ENCODE assay signal across 8 cellular contexts in the genomic region with DNA sequence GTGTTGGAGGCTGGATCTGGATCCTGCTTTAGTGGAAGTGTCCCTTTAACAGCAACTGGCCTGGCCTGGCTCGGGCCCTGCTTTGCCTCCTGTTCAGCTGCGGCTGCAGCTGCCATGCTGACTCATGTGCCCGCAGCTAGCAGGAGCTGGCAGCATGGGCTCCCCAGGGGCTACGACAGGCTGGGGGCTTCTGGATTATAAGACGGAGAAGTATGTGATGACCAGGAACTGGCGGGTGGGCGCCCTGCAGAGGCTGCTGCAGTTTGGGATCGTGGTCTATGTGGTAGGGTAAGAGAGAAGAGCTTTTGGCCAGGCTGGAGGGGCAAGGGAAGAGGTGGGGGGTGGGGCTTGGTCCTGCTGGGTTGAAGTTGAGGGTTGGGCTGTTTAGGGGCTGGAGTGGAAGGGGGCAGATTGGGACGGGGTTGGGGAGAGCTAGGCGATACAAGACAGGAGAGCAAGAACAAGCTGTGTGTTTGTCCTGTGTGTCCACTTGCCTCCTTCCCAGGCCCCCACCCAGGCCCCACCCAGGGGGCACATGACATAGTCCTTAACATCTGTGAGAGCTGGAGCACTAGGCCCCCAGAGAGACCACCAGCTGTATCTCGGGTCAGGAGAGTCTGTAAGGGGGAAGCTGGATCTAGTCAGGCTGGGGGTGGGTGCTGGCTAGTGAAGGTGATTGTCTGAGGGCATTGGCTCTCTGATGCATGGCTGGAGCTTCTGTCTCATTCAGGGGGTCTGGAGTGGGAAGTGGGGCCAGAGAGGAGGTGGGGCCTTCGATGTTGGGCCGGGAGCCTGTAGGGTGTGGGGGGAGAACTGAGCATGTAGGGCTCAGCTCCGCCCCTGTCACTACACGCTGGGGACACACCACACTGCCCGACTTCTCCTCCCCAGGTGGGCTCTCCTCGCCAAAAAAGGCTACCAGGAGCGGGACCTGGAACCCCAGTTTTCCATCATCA. TPM values are rescaled to one million over a fixed set of nuclear protein-coding genes. Genes with fewer than 3 reads are reported as not detected.
DNase-seq lines count a peak whose midpoint lies in the region; ATAC-seq, FAIRE-seq and TF ChIP-seq lines count a peak whose summit lies in the region.

A gene (plus strand): TSS at position 115 of the 956 bp plus-strand sequence. CDS start 10 bp downstream, at position 125.

- POLR2A ChIA-PET in activated CD4-positive, alpha-beta T cell treated with anti-CD3 and anti-CD28 coated beads, Interleukin-2, amount 10 ng/mL, durations not matched to agents 7 days and 5 days (lab: Charles Lee) = interaction anchor here (0.6 kb wide), 1 partner anchor 60 kb away, joined by 8 read pairs; no protein-coding TSS in a partner anchor
- POLR2A ChIA-PET in GM12878 (lab: Charles Lee) (no interaction called here), HepG2 (lab: Yijun Ruan, JAX) (interaction anchor here (1.1 to 3.4 kb wide), 6 partner anchors 12 to 65 kb away, joined by 3 to 31 read pairs (median 5); a partner anchor contains a TSS)

- H3K27ac ChIP-seq in GM12878 (ENCODE audit: control insufficient read depth, insufficient read depth) = no peak within 1 kb of the TSS
- H3K27ac ChIP-seq in HepG2 (ENCODE audit: extremely low read length, insufficient read depth, low read length) = no peak within 1 kb of the TSS

- H2AFZ ChIP-seq in GM12878 (ENCODE audit: control insufficient read depth, low read depth, low read length) (no peak within 1 kb of the TSS; the same call in 1 of the 2 replicates), HepG2 (ENCODE audit: low read length) (no peak within 1 kb of the TSS)

- peak within 1 kb of the TSS; percentile 78 for H3K27ac Mint-ChIP-seq in activated CD4-positive, alpha-beta T cell treated with anti-CD3 and anti-CD28 coated beads, Interleukin-2, amount 10 ng/mL, durations not matched to agents 7 days and 5 days
- peak within 1 kb of the TSS; percentile 80 for H3K27ac Mint-ChIP-seq in type B pancreatic cell

- TF ChIP-seq CTCF in GM12878 (IDR thresholded peaks at IDR 0.05 in 2 of 3, conservative IDR thresholded peaks at IDR 0.05 in 1 of 3; ENCODE audit: control insufficient read depth in 2 of 3, extremely low read depth in 1 of 3, insufficient read depth in 1 of 3, low read depth in 3 of 3, low read length in 3 of 3) (no peak), HepG2 (CRISPR knock-in tag; IDR thresholded peaks at IDR 0.05) (no peak), type B pancreatic cell (conservative IDR thresholded peaks at IDR 0.05) (no peak)

- BruUV-seq in GM12878 (replicated peaks; lab: Mats Ljungman, UMichigan) (no TSS peak), HepG2 (replicated peaks; lab: Mats Ljungman, UMichigan) (no TSS peak)

- H3K4me2 ChIP-seq in GM12878 (ENCODE audit: control insufficient read depth, insufficient read depth) = peak within 1 kb of the TSS; percentile 76
- H3K4me2 ChIP-seq in HepG2 (ENCODE audit: low read depth, low read length) = peak within 1 kb of the TSS; percentile 85

- 45% methylated on average over 18 of the region's 18 CpGs for WGBS in GM12878 (ENCODE audit: insufficient coverage, insufficient replicate concordance, low lambda C conversion rate, missing lambda C conversion rate)
- WGBS in HepG2 (ENCODE audit: low lambda C conversion rate) = 35% methylated on average over 10 of the region's 18 CpGs

- TF ChIP-seq RAD21 in GM12878 (IDR thresholded peaks at IDR 0.05; ENCODE audit: insufficient read depth, low read depth, low read length) = no peak
- TF ChIP-seq RAD21 in HepG2 (CRISPR knock-in tag; IDR thresholded peaks at IDR 0.05) = no peak

- SMC1A ChIA-PET in GM12878 (lab: Charles Lee; ENCODE audit: uncharacterized antibody, unreplicated experiment) = interaction anchor here (1.1 kb wide), 1 partner anchor 12 kb away, joined by 3 read pairs; no protein-coding TSS in a partner anchor

- peaks cover 16% of the 10 kb centered on the region for H3K4me1 Mint-ChIP-seq in activated CD4-positive, alpha-beta T cell treated with anti-CD3 and anti-CD28 coated beads, Interleukin-2, amount 10 ng/mL, durations not matched to agents 7 days and 5 days
- H3K4me1 Mint-ChIP-seq in type B pancreatic cell (ENCODE audit: unreplicated experiment) = peaks cover 22% of the 10 kb centered on the region

- TF ChIP-seq POLR2A in GM12878 (IDR thresholded peaks at IDR 0.05; ENCODE audit: low read depth, low read length) (no peak), HepG2 (IDR thresholded peaks at IDR 0.05; ENCODE audit: insufficient read depth in 1 of 2, low read depth in 2 of 2, low read length in 2 of 2) (no peak)

- H3K27me3 ChIP-seq in GM12878 (replicated peaks in 1 of 2; ENCODE audit: control insufficient read depth in 2 of 2, insufficient read depth in 2 of 2, low read length in 1 of 2) (no peaks in the 10 kb centered on the region; a peak in 2 of 4 replicates), HepG2 (ENCODE audit: control insufficient read depth in 1 of 2, insufficient read depth in 2 of 2, low read length in 2 of 2) (peaks cover 0 to 9% of the 10 kb centered on the region in 2 experiments; a peak in 1 of 5 replicates)

- DNase-seq in activated CD4-positive, alpha-beta T cell treated with anti-CD3 and anti-CD28 coated beads, Interleukin-2, amount 10 ng/mL, durations not matched to agents 7 days and 5 days = no peak
- no peak for DNase-seq in activated CD4-positive, alpha-beta T cell treated with anti-CD3 and anti-CD28 coated beads, Interleukin-2, amount 50 U/mL, for 48 hours
- DNase-seq in GM12878 (ENCODE audit: low read depth, low spot score) (no peak), HepG2 (ENCODE audit: low spot score) (no peak), type B pancreatic cell (ENCODE audit: extremely low spot score, unreplicated experiment) (peak; percentile 66), cortex of kidney (lab: John Stamatoyannopoulos, UW) (no peak), cerebellar nuclear complex (lab: John Stamatoyannopoulos, UW) (no peak)

- H3K4me1 ChIP-seq in GM12878 (ENCODE audit: control insufficient read depth, insufficient read depth, low read length) = peaks cover 7% of the 10 kb centered on the region
- peaks cover 51% of the 10 kb centered on the region for H3K4me1 ChIP-seq in HepG2 (ENCODE audit: insufficient read depth, low read length)

- H3K4me3 Mint-ChIP-seq in activated CD4-positive, alpha-beta T cell treated with anti-CD3 and anti-CD28 coated beads, Interleukin-2, amount 10 ng/mL, durations not matched to agents 7 days and 5 days = peak within 1 kb of the TSS; percentile 61
- peak within 1 kb of the TSS; percentile 91 for H3K4me3 Mint-ChIP-seq in type B pancreatic cell

- FAIRE-seq in GM12878 (lab: Jason Lieb, UNC) (no peak), HepG2 (lab: Jason Lieb, UNC) (no peak)

- no peaks in the 10 kb centered on the region for H3K36me3 Mint-ChIP-seq in activated CD4-positive, alpha-beta T cell treated with anti-CD3 and anti-CD28 coated beads, Interleukin-2, amount 10 ng/mL, durations not matched to agents 7 days and 5 days (ENCODE audit: low read depth)
- H3K36me3 Mint-ChIP-seq in type B pancreatic cell = no peaks in the 10 kb centered on the region

- no peaks in the 10 kb centered on the region for H3K79me2 ChIP-seq in GM12878 (ENCODE audit: control insufficient read depth, insufficient read depth, low read length)
- H3K79me2 ChIP-seq in HepG2 (ENCODE audit: insufficient read depth, low read length) = no peaks in the 10 kb centered on the region

- peaks cover 4% of the 10 kb centered on the region for H3K27me3 Mint-ChIP-seq in activated CD4-positive, alpha-beta T cell treated with anti-CD3 and anti-CD28 coated beads, Interleukin-2, amount 10 ng/mL, durations not matched to agents 7 days and 5 days
- no peaks in the 10 kb centered on the region for H3K27me3 Mint-ChIP-seq in type B pancreatic cell

- H4K20me1 ChIP-seq in GM12878 (ENCODE audit: control insufficient read depth, insufficient read depth) (no peaks in the 10 kb centered on the region), HepG2 (ENCODE audit: insufficient read depth, low read length) (no peaks in the 10 kb centered on the region)

- RAD21 ChIA-PET in GM12878 (lab: Charles Lee; ENCODE audit: unreplicated experiment) = no interaction called here

- peak within 1 kb of the TSS; percentile 45 for H3K4me3 ChIP-seq in GM12878
- peak within 1 kb of the TSS; percentile 40 to 67 (median 45); a peak in 5 of 6 replicates for H3K4me3 ChIP-seq in HepG2 (replicated peaks in 1 of 3; ENCODE audit: insufficient read depth in 1 of 3, low read depth in 2 of 3, low read length in 3 of 3)

- intact Hi-C loops in GM12878 (cut with micrococcal nuclease; ENCODE audit: unreplicated experiment) = no loop called here
- intact Hi-C loops in HepG2 (cut with micrococcal nuclease; ENCODE audit: unreplicated experiment) = no loop called here

- CTCF ChIA-PET in activated CD4-positive, alpha-beta T cell treated with anti-CD3 and anti-CD28 coated beads, Interleukin-2, amount 10 ng/mL, durations not matched to agents 7 days and 5 days (lab: Charles Lee) = interaction anchor here (1.2 kb wide), 1 partner anchor 12 kb away, joined by 3 read pairs; no protein-coding TSS in a partner anchor
- CTCF ChIA-PET in GM12878 (lab: Yijun Ruan, JAX) (no interaction called here), HepG2 (lab: Yijun Ruan, JAX; ENCODE audit: low intra/inter-chr PET ratio, low total read pairs) (no interaction called here)

- in situ Hi-C loops in GM12878 (cut with MboI) = no loop called here
- in situ Hi-C loops in HepG2 (cut with HindIII; ENCODE audit: extremely low pct_ligation_motif_present, low pct_unique_long_range_greater_than_20kb) = no loop called here

- ATAC-seq in GM12878 (no peak), HepG2 (no peak), GM21515 (IDR thresholded peaks at IDR 0.05; ENCODE audit: unreplicated experiment) (no peak)

- H3K36me3 ChIP-seq in GM12878 (ENCODE audit: control insufficient read depth in 2 of 2, insufficient read depth in 2 of 2, low read length in 1 of 2) (no peaks in the 10 kb centered on the region), HepG2 (replicated peaks in 1 of 2; ENCODE audit: control insufficient read depth in 1 of 2, insufficient read depth in 2 of 2, low read length in 2 of 2) (no peaks in the 10 kb centered on the region)

- no peak for TF ChIP-seq EP300 in GM12878 (IDR thresholded peaks at IDR 0.05; ENCODE audit: borderline replicate concordance in 1 of 2, control insufficient read depth in 1 of 2, low read depth in 2 of 2, low read length in 2 of 2)
- no peak for TF ChIP-seq EP300 in HepG2 (IDR thresholded peaks at IDR 0.05; ENCODE audit: low read depth in 2 of 2, low read length in 2 of 2)
- no peak for TF ChIP-seq EP300 in HepG2 (CRISPR knock-in tag; IDR thresholded peaks at IDR 0.05; ENCODE audit: borderline replicate concordance)

- H3K9ac ChIP-seq in GM12878 (ENCODE audit: control insufficient read depth, insufficient read depth, low read length) (no peak within 1 kb of the TSS), HepG2 (ENCODE audit: insufficient read depth, low read depth, low read length) (peak within 1 kb of the TSS; percentile 56)

- H3K9me3 ChIP-seq in GM12878 (replicated peaks; ENCODE audit: control insufficient read depth, insufficient read depth, low read length) (no peaks in the 10 kb centered on the region), HepG2 (ENCODE audit: low read length) (no peaks in the 10 kb centered on the region)

- no peaks in the 10 kb centered on the region for H3K9me3 Mint-ChIP-seq in activated CD4-positive, alpha-beta T cell treated with anti-CD3 and anti-CD28 coated beads, Interleukin-2, amount 10 ng/mL, durations not matched to agents 7 days and 5 days
- no peaks in the 10 kb centered on the region for H3K9me3 Mint-ChIP-seq in type B pancreatic cell

RNA-seq across cellular contexts. Expression of the gene that starts here (rescaled TPM):
- under 1 TPM; 0.27 TPM for total RNA-seq in activated CD4-positive, alpha-beta T cell treated with anti-CD3 and anti-CD28 coated beads, Interleukin-2, amount 10 ng/mL, durations not matched to agents 7 days and 5 days
- total RNA-seq in GM12878 (2013; cell fraction: nucleolus; rRNA removed) = 0.31 and 0.34 TPM in 2 replicates
- total RNA-seq in GM12878 (2014; rRNA removed) (0.11 TPM in 1 of 2 replicates, not detected in the other), GM12878 (2014; rRNA removed; fragmentation: Illumina TruSeq; extraction: Trizol) (not detected in 2 replicates), GM12878 (2021) (0.13 TPM in 1 of 2 replicates, not detected in the other), HepG2 (2016; rRNA removed; fragmentation: Illumina TruSeq; extraction: Trizol) (0.04 TPM in 1 of 2 replicates, not detected in the other), type B pancreatic cell (ENCODE audit: low replicate concordance) (0.71 and 2.8 TPM in 2 replicates)
- not detected for polyA plus RNA-seq in GM12878 (2011; ENCODE audit: low read depth)
- polyA plus RNA-seq in GM12878 (2011; rRNA removed) (0.06 and 0.07 TPM in 2 replicates), GM12878 (2014; fragmentation: Illumina TruSeq; extraction: Trizol) (0.03 TPM in 1 of 2 replicates, not detected in the other), GM12878 (2014; fragmentation: Nextera tagmentation; extraction: Ambion mirVana) (not detected), GM12878 (2014; rRNA removed) (not detected in 2 replicates), GM12878 (2016; fragmentation: Nextera tagmentation; extraction: Ambion mirVana) (under 1 TPM; 0.06 to 0.21 TPM), HepG2 (2011; rRNA removed) (0.12 and 0.20 TPM in 2 replicates)
- polyA plus RNA-seq in GM12878 (2011; cell fraction: cytosol; rRNA removed) = 0.02 and 0.09 TPM in 2 replicates
- 0.66 and 0.70 TPM in 2 replicates for polyA plus RNA-seq in GM12878 (2011; cell fraction: nucleus; rRNA removed)
- polyA plus RNA-seq in GM12878 (2012) = 0.08 and 0.14 TPM in 2 replicates
- polyA minus RNA-seq in GM12878 (2011; rRNA and poly(A)+ RNA removed) = 0.15 TPM in 1 of 2 replicates, not detected in the other
- polyA minus RNA-seq in GM12878 (2011; cell fraction: cytosol; rRNA and poly(A)+ RNA removed) = not detected in 2 replicates
- 0.12 and 0.57 TPM in 2 replicates for polyA minus RNA-seq in GM12878 (2011; cell fraction: nucleus; rRNA and poly(A)+ RNA removed)
- not detected in 2 replicates for total RNA-seq in HepG2 (2016; cell fraction: cytosol; rRNA removed; fragmentation: Illumina TruSeq; extraction: Trizol; ENCODE audit: low read depth)
- not detected in 2 replicates for total RNA-seq in HepG2 (2016; cell fraction: insoluble cytoplasmic fraction; rRNA removed; fragmentation: Illumina TruSeq; extraction: Trizol)
- total RNA-seq in HepG2 (2016; cell fraction: membrane; rRNA removed; fragmentation: Illumina TruSeq; extraction: Trizol) = not detected in 2 replicates
- not detected in 2 replicates for total RNA-seq in HepG2 (2016; cell fraction: nucleus; rRNA removed; fragmentation: Illumina TruSeq; extraction: Trizol)
- polyA plus RNA-seq in HepG2 (2011; cell fraction: cytosol; rRNA removed) = 0.06 and 0.19 TPM in 2 replicates
- polyA plus RNA-seq in HepG2 (2011; cell fraction: nucleus; rRNA removed) = 0.66 and 1.2 TPM in 2 replicates
- polyA plus RNA-seq in HepG2 (2012) = 0.07 and 0.25 TPM in 2 replicates
- polyA plus RNA-seq in HepG2 (2016; cell fraction: cytosol; fragmentation: Illumina TruSeq; extraction: Trizol; ENCODE audit: low read depth) = not detected in 2 replicates
- not detected in 2 replicates for polyA plus RNA-seq in HepG2 (2016; cell fraction: insoluble cytoplasmic fraction; fragmentation: Illumina TruSeq; extraction: Trizol; ENCODE audit: low read depth)
- polyA plus RNA-seq in HepG2 (2016; cell fraction: membrane; fragmentation: Illumina TruSeq; extraction: Trizol; ENCODE audit: low read depth) = not detected in 2 replicates
- polyA plus RNA-seq in HepG2 (2016; cell fraction: nucleus; fragmentation: Illumina TruSeq; extraction: Trizol; ENCODE audit: insufficient read depth, low read depth) = not detected in 2 replicates
- polyA minus RNA-seq in HepG2 (2011; rRNA and poly(A)+ RNA removed; ENCODE audit: low replicate concordance) = 0.46 and 5.4 TPM in 2 replicates
- not detected in 2 replicates for polyA minus RNA-seq in HepG2 (2011; cell fraction: cytosol; rRNA and poly(A)+ RNA removed)
- polyA minus RNA-seq in HepG2 (2011; cell fraction: nucleus; rRNA and poly(A)+ RNA removed) = 0.50 TPM in 1 of 2 replicates, not detected in the other
